In the genomic region with DNA sequence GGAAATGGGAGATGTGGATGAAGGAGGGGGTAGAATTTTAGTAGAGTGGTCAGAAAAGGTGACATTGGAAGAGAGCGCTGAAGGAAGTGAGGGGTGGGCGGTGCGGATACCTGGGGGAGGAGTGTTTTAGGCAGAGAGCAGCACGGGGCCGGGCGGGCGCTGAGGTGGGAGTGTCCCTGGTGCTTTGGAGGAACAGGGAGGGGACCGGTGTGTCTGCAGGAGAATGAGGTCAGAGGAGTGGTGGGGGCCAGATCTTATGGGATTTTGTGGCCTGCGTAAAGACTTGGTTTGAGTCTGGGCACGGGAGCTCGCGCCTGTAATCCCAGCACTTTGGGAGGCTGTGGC, we compare ENCODE assay signal across 34 cellular contexts. TPM values are rescaled to one million over a fixed set of nuclear protein-coding genes. Genes with fewer than 3 reads are reported as not detected.
"Had no signal": no experiment of that assay in that cellular context is flagged by ENCODE, and none has a peak within 500 bp of the region (broad histone marks: within the 10 kb centered on the region; RNA-seq: fewer than 3 reads in every experiment).

No MANE protein-coding gene starts in this region.

- H3K27ac ChIP-seq: brain microvascular endothelial cell, KMS-11, Peyer's patch, SJCRH30, SK-N-MC, WERI-Rb-1 had no signal

- H3K9me3 ChIP-seq: Peyer's patch, SJCRH30 had no signal

- DNase-seq: activated CD4-positive, alpha-beta memory T cell treated with anti-CD3 and anti-CD28 coated beads, Interleukin-2, amount 10 ng/mL, durations not matched to agents 7 days and 5 days; activated CD4-positive, alpha-beta T cell treated with anti-CD3 and anti-CD28 coated beads for 1 hour; activated CD4-positive, alpha-beta T cell treated with anti-CD3 and anti-CD28 coated beads for 48 hours; activated CD4-positive, CD25-positive, alpha-beta regulatory T cell; activated CD8-positive, alpha-beta memory T cell treated with anti-CD3 and anti-CD28 coated beads for 24 hours; activated CD8-positive, alpha-beta memory T cell treated with anti-CD3 and anti-CD28 coated beads, Interleukin-2, amount 10 ng/mL, durations not matched to agents 7 days and 5 days; activated CD8-positive, alpha-beta memory T cell treated with anti-CD3 and anti-CD28 coated beads, Interleukin-2, amount 50 U/mL, for 48 hours; activated effector memory CD4-positive, alpha-beta T cell treated with Interleukin-2 at 50 U/mL for 16 hours; activated naive CD4-positive, alpha-beta T cell treated with anti-CD3 and anti-CD28 coated beads, Interleukin-2, amount 10 ng/mL, durations not matched to agents 7 days and 5 days; activated naive CD8-positive, alpha-beta T cell treated with anti-CD3 and anti-CD28 coated beads, Interleukin-2, amount 50 U/mL, for 24 hours; activated T-cell treated with anti-CD3 and anti-CD28 coated beads, Interleukin-2, amount 50 U/mL, for 48 hours; aorta; brain microvascular endothelial cell; MM.1S; MV-4-11; NCI-H1092; NCI-H1436 treated with DMSO at 0.1 percent for 48 hours; NCI-H1694 treated with DMSO at 0.1 percent for 48 hours; NCI-H2029; NCI-H345; NCI-H524 treated with DMSO at 0.1 percent for 48 hours; NK-92 treated with Interleukin-12 subunit alpha and Interleukin-12 subunit beta, amount 100 ng/mL, for 24 hours; PC-3; Peyer's patch; RPMI8226; SJCRH30; T-helper 9 cell; WERI-Rb-1 had no signal

- H3K27ac Mint-ChIP-seq: activated CD4-positive, alpha-beta memory T cell treated with anti-CD3 and anti-CD28 coated beads, Interleukin-2, amount 10 ng/mL, durations not matched to agents 7 days and 5 days; activated CD8-positive, alpha-beta memory T cell treated with anti-CD3 and anti-CD28 coated beads, Interleukin-2, amount 10 ng/mL, durations not matched to agents 7 days and 5 days; activated naive CD4-positive, alpha-beta T cell treated with anti-CD3 and anti-CD28 coated beads, Interleukin-2, amount 10 ng/mL, durations not matched to agents 7 days and 5 days; activated naive CD8-positive, alpha-beta T cell; activated naive CD8-positive, alpha-beta T cell treated with anti-CD3 and anti-CD28 coated beads, Interleukin-2, amount 50 U/mL, for 24 hours; T-helper 1 cell treated with Interleukin-12 subunit alpha and Interleukin-12 subunit beta and Interleukin-4 antibody, amounts not matched to agents 30 μg/mL and 1 μg/mL, for 36 hours had no signal

- ATAC-seq: activated CD8-positive, alpha-beta memory T cell treated with anti-CD3 and anti-CD28 coated beads, Interleukin-2, amount 10 ng/mL, durations not matched to agents 7 days and 5 days; activated naive CD8-positive, alpha-beta T cell treated with anti-CD3 and anti-CD28 coated beads, Interleukin-2, amount 50 U/mL, for 24 hours; PC-3 had no signal

- H3K36me3 Mint-ChIP-seq: activated CD8-positive, alpha-beta memory T cell treated with anti-CD3 and anti-CD28 coated beads, Interleukin-2, amount 10 ng/mL, durations not matched to agents 7 days and 5 days; activated naive CD4-positive, alpha-beta T cell treated with anti-CD3 and anti-CD28 coated beads, Interleukin-2, amount 10 ng/mL, durations not matched to agents 7 days and 5 days; activated naive CD8-positive, alpha-beta T cell had no signal

- H3K4me1 Mint-ChIP-seq: central memory CD8-positive, alpha-beta T cell had no signal

- H3K4me1 ChIP-seq: SJCRH30 had no signal

- H3K4me3 Mint-ChIP-seq: activated CD4-positive, alpha-beta memory T cell treated with anti-CD3 and anti-CD28 coated beads, Interleukin-2, amount 10 ng/mL, durations not matched to agents 7 days and 5 days; activated CD8-positive, alpha-beta memory T cell treated with anti-CD3 and anti-CD28 coated beads, Interleukin-2, amount 10 ng/mL, durations not matched to agents 7 days and 5 days; activated naive CD4-positive, alpha-beta T cell treated with anti-CD3 and anti-CD28 coated beads, Interleukin-2, amount 10 ng/mL, durations not matched to agents 7 days and 5 days; activated naive CD8-positive, alpha-beta T cell treated with anti-CD3 and anti-CD28 coated beads, Interleukin-2, amount 50 U/mL, for 24 hours had no signal

- H3K9me3 Mint-ChIP-seq: activated CD4-positive, alpha-beta memory T cell treated with anti-CD3 and anti-CD28 coated beads, Interleukin-2, amount 10 ng/mL, durations not matched to agents 7 days and 5 days; activated naive CD4-positive, alpha-beta T cell treated with anti-CD3 and anti-CD28 coated beads, Interleukin-2, amount 10 ng/mL, durations not matched to agents 7 days and 5 days; activated naive CD8-positive, alpha-beta T cell treated with anti-CD3 and anti-CD28 coated beads, Interleukin-2, amount 50 U/mL, for 24 hours; central memory CD8-positive, alpha-beta T cell; T-helper 1 cell treated with Interleukin-12 subunit alpha and Interleukin-12 subunit beta and Interleukin-4 antibody, amounts not matched to agents 30 μg/mL and 1 μg/mL, for 36 hours had no signal

- H3K36me3 ChIP-seq: brain microvascular endothelial cell, Peyer's patch, SJCRH30, WERI-Rb-1 had no signal

- H3K4me3 ChIP-seq: Peyer's patch, SJCRH30, SK-N-MC had no signal

RNA-seq across cellular contexts. Expression of a gene that starts 5.8 kb away (rescaled TPM):
- total RNA-seq: activated CD4-positive, alpha-beta memory T cell treated with anti-CD3 and anti-CD28 coated beads, Interleukin-2, amount 10 ng/mL, durations not matched to agents 7 days and 5 days; activated CD8-positive, alpha-beta memory T cell treated with anti-CD3 and anti-CD28 coated beads, Interleukin-2, amount 10 ng/mL, durations not matched to agents 7 days and 5 days; LHCN-M2; PC-3; Peyer's patch; SJCRH30 had no signal
